21 cellular contexts compared by ENCODE assay signal in the genomic region with DNA sequence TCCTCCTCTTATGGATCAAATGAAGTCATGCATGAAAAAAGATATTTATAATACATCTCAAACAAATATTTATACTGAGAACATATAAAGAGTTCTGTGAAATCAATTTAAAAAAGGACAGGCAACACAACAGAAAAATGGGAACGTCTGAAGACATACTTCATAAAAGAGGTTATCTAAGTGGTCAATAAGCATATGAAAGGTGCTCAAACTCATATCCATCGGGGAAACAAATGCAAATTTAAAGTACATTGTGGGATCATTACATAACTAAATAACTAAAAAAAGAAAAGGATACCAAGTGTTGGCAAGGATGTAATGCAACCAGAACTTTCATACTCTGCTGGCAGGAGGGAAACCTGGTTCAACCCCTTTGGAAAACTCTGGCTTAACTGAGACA. TPM values are rescaled to one million over a fixed set of nuclear protein-coding genes. Genes with fewer than 3 reads are reported as not detected.
DNase-seq lines count a peak whose midpoint lies in the region; ATAC-seq, FAIRE-seq and TF ChIP-seq lines count a peak whose summit lies in the region.
"Had no signal": no experiment of that assay in that cellular context is flagged by ENCODE, and none has a peak within 500 bp of the region (broad histone marks: within the 10 kb centered on the region; RNA-seq: fewer than 3 reads in every experiment).

No MANE protein-coding gene starts in this region.

- peak overlapping the region; percentile 74 for H3K4me2 ChIP-seq in keratinocyte (ENCODE audit: control insufficient read depth, extremely low read depth, insufficient read depth, low read depth, low read length)
- no peak overlapping the region for H3K4me2 ChIP-seq in PC-3 (ENCODE audit: low read length)

- intact Hi-C loops in PC-3 (cut with micrococcal nuclease), result no loop called here

- H3K4me3 Mint-ChIP-seq in central memory CD8-positive, alpha-beta T cell, result no peak overlapping the region
- H3K4me3 Mint-ChIP-seq: stimulated activated naive B cell treated with anti-CD40 and anti-IgM and Interleukin-4, amounts not matched to agents 10 μg/mL and 1 μg/mL and 100 μg/mL, for 72 hours had no signal

- no peak overlapping the region for H2AFZ ChIP-seq in keratinocyte (ENCODE audit: control insufficient read depth, low read length)
- H2AFZ ChIP-seq in PC-3 (ENCODE audit: low read length), result no peak overlapping the region
- H2AFZ ChIP-seq: parathyroid adenoma had no signal

- H3K4me1 ChIP-seq in HUES6 (ENCODE audit: control insufficient read depth, insufficient read depth, low read length) (peaks cover 71% of the 10 kb centered on the region), keratinocyte (ENCODE audit: control insufficient read depth, extremely low read depth, insufficient read depth, low read length) (peaks cover 23% of the 10 kb centered on the region), skeletal muscle tissue (ENCODE audit: control insufficient read depth in 3 of 3, insufficient read depth in 3 of 3, low read length in 3 of 3) (peaks cover 19 to 62% (median 25%) of the 10 kb centered on the region in 3 donors), PC-3 (ENCODE audit: insufficient read depth, low read length) (no peaks in the 10 kb centered on the region)
- H3K4me1 ChIP-seq: ascending aorta, parathyroid adenoma had no signal

- no peak for ATAC-seq in central memory CD8-positive, alpha-beta T cell (replicated peaks; ENCODE audit: extremely low read depth, poor library complexity, severe bottlenecking)
- no peak for ATAC-seq in GM21737 (IDR thresholded peaks at IDR 0.05; ENCODE audit: unreplicated experiment)
- no peak for ATAC-seq in PC-3
- ATAC-seq: stimulated activated naive B cell treated with anti-CD40 and anti-IgM and Interleukin-4, amounts not matched to agents 10 μg/mL and 1 μg/mL and 100 μg/mL, for 72 hours had no signal

- H3K9ac ChIP-seq in HUES6 (ENCODE audit: low read length) (peak overlapping the region; percentile 66), keratinocyte (ENCODE audit: control insufficient read depth, extremely low read depth, insufficient read depth, low read length) (no peak overlapping the region), skeletal muscle tissue (ENCODE audit: low read depth in 1 of 3, low read length in 3 of 3) (peak overlapping the region in 1 of 3 donors; percentile 26), PC-3 (ENCODE audit: low read length) (no peak overlapping the region)
- H3K9ac ChIP-seq: parathyroid adenoma had no signal

- no peak for TF ChIP-seq CTCF in keratinocyte (optimal IDR thresholded peaks at IDR 0.05 in 1 of 3, IDR thresholded peaks at IDR 0.05 in 1 of 3, conservative IDR thresholded peaks at IDR 0.05 in 1 of 3; ENCODE audit: extremely low read depth in 1 of 3, insufficient read depth in 2 of 3, low read length in 3 of 3)
- TF ChIP-seq CTCF in PC-3 (conservative IDR thresholded peaks at IDR 0.05; ENCODE audit: low read depth, low read length), result no peak

- H4K20me1 ChIP-seq in keratinocyte (ENCODE audit: control insufficient read depth, extremely low read depth, insufficient read depth, low read length) (peaks cover 2% of the 10 kb centered on the region), PC-3 (ENCODE audit: low read length) (no peaks in the 10 kb centered on the region)

- CTCF ChIA-PET in PC-3 (lab: Charles Lee), result no interaction called here

- H3K79me2 ChIP-seq in keratinocyte (ENCODE audit: control insufficient read depth, insufficient read depth, low read length), result peaks cover 22% of the 10 kb centered on the region
- H3K79me2 ChIP-seq in PC-3 (ENCODE audit: low read length), result no peaks in the 10 kb centered on the region
- H3K79me2 ChIP-seq: parathyroid adenoma had no signal

- H3K36me3 ChIP-seq in HUES6 (ENCODE audit: control insufficient read depth, insufficient read depth, low read length) (peaks cover 9% of the 10 kb centered on the region), keratinocyte (ENCODE audit: control insufficient read depth in 2 of 2, extremely low read depth in 1 of 2, insufficient read depth in 2 of 2, low read length in 2 of 2) (peaks cover 0 to 11% of the 10 kb centered on the region in 2 experiments), skeletal muscle tissue (ENCODE audit: control insufficient read depth in 3 of 3, insufficient read depth in 3 of 3, low read length in 3 of 3) (peaks cover 3 to 9% (median 9%) of the 10 kb centered on the region in 3 donors), PC-3 (ENCODE audit: low read depth, low read length) (no peaks in the 10 kb centered on the region)

- no peaks in the 10 kb centered on the region for H3K9me3 ChIP-seq in HUES6 (ENCODE audit: control insufficient read depth, insufficient read depth, low read depth, low read length)
- no peaks in the 10 kb centered on the region for H3K9me3 ChIP-seq in keratinocyte (ENCODE audit: control insufficient read depth, low read depth, low read length)
- H3K9me3 ChIP-seq in skeletal muscle tissue (ENCODE audit: control insufficient read depth in 3 of 3, low read length in 3 of 3), result no peaks in the 10 kb centered on the region
- H3K9me3 ChIP-seq in PC-3 (ENCODE audit: low read length), result no peaks in the 10 kb centered on the region
- H3K9me3 ChIP-seq: ascending aorta had no signal

- H3K27me3 ChIP-seq in HUES6 (ENCODE audit: control insufficient read depth, insufficient read depth, low read length), result no peaks in the 10 kb centered on the region
- H3K27me3 ChIP-seq in keratinocyte (ENCODE audit: control insufficient read depth, extremely low read depth, insufficient read depth, low read length), result no peaks in the 10 kb centered on the region
- H3K27me3 ChIP-seq in skeletal muscle tissue (ENCODE audit: control insufficient read depth in 3 of 3, insufficient read depth in 3 of 3, low read length in 3 of 3), result no peaks in the 10 kb centered on the region
- H3K27me3 ChIP-seq in PC-3 (ENCODE audit: low read length), result no peaks in the 10 kb centered on the region
- H3K27me3 ChIP-seq: ascending aorta had no signal

- POLR2A ChIA-PET in PC-3 (lab: Charles Lee; ENCODE audit: unreplicated experiment), result no interaction called here

- no peak for DNase-seq in central memory CD8-positive, alpha-beta T cell (ENCODE audit: low spot score in 2 of 2)
- no peak for DNase-seq in keratinocyte (ENCODE audit: low read depth, low spot score)
- DNase-seq in PC-3, result no peak
- no peak for DNase-seq in stimulated activated naive CD4-positive, alpha-beta T cell treated with Interleukin-2 at 50 U/mL for 16 hours (lab: John Stamatoyannopoulos, UW)
- DNase-seq: activated CD4-positive, alpha-beta T cell treated with anti-CD3 and anti-CD28 coated beads, Interleukin-2, amount 50 U/mL, for 4 hours; activated naive CD4-positive, alpha-beta T cell treated with Interleukin-2 at 50 U/mL for 16 hours; activated T-cell treated with anti-CD3 and anti-CD28 coated beads, Interleukin-2, amount 50 U/mL, for 1 hour; AML-193; Calu3; effector CD4-positive, alpha-beta T cell; HCEC 1CT; NCI-H1105 treated with DMSO at 0.1 percent for 48 hours; NCI-H524; stimulated activated naive B cell treated with anti-CD40 and anti-IgM and Interleukin-4, amounts not matched to agents 10 μg/mL and 1 μg/mL and 100 μg/mL, for 72 hours had no signal

- BruUV-seq in PC-3 (replicated peaks; lab: Mats Ljungman, UMichigan), result no TSS peak

- dilution Hi-C loops in keratinocyte (cut with MboI; ENCODE audit: extremely low pct_ligation_motif_present, low sequenced_read_pairs), result no loop called here

- H3K9me1 ChIP-seq in keratinocyte (ENCODE audit: control insufficient read depth, extremely low read depth, insufficient read depth, low read length), result no peaks in the 10 kb centered on the region

- H3F3A ChIP-seq in PC-3 (ENCODE audit: low read length, unreplicated experiment), result no peaks in the 10 kb centered on the region

- H3K36me3 Mint-ChIP-seq in central memory CD8-positive, alpha-beta T cell (ENCODE audit: insufficient read depth), result peaks cover 24% of the 10 kb centered on the region

- peaks cover 88% of the 10 kb centered on the region for H3K4me1 Mint-ChIP-seq in central memory CD8-positive, alpha-beta T cell

- H3K9me3 Mint-ChIP-seq in central memory CD8-positive, alpha-beta T cell, result no peaks in the 10 kb centered on the region
- H3K9me3 Mint-ChIP-seq: stimulated activated naive B cell treated with anti-CD40 and anti-IgM and Interleukin-4, amounts not matched to agents 10 μg/mL and 1 μg/mL and 100 μg/mL, for 72 hours had no signal

- H3K4me3 ChIP-seq in HUES6 (ENCODE audit: low read depth, low read length), result peak overlapping the region; percentile 12; the same call in 1 of the 2 replicates
- H3K4me3 ChIP-seq in keratinocyte (ENCODE audit: control insufficient read depth in 2 of 3, extremely low read depth in 1 of 3, insufficient read depth in 2 of 3, low read depth in 1 of 3, low read length in 3 of 3), result no peak overlapping the region
- peak overlapping the region in 1 of 3 donors; percentile 31 for H3K4me3 ChIP-seq in skeletal muscle tissue (ENCODE audit: low read length in 3 of 3)
- no peak overlapping the region for H3K4me3 ChIP-seq in PC-3 (ENCODE audit: low read length)
- H3K4me3 ChIP-seq: ascending aorta had no signal

- H3K27me3 Mint-ChIP-seq in central memory CD8-positive, alpha-beta T cell, result no peaks in the 10 kb centered on the region
- H3K27me3 Mint-ChIP-seq: stimulated activated naive B cell treated with anti-CD40 and anti-IgM and Interleukin-4, amounts not matched to agents 10 μg/mL and 1 μg/mL and 100 μg/mL, for 72 hours had no signal

- no peaks in the 10 kb centered on the region for H3K9me2 ChIP-seq in PC-3 (replicated peaks; ENCODE audit: low read length)

- peak overlapping the region; percentile 70 for H3K27ac ChIP-seq in HUES6 (ENCODE audit: low read depth, low read length)
- H3K27ac ChIP-seq in keratinocyte (ENCODE audit: control insufficient read depth, insufficient read depth, low read length), result peak overlapping the region; percentile 30
- H3K27ac ChIP-seq in skeletal muscle tissue (ENCODE audit: low read depth, low read length), result peak overlapping the region; percentile 85
- no peak overlapping the region for H3K27ac ChIP-seq in PC-3 (ENCODE audit: low read length)
- H3K27ac ChIP-seq: ascending aorta, parathyroid adenoma had no signal

- H3K27ac Mint-ChIP-seq in central memory CD8-positive, alpha-beta T cell (ENCODE audit: low read depth), result peak overlapping the region; percentile 69
- H3K27ac Mint-ChIP-seq: stimulated activated naive B cell treated with anti-CD40 and anti-IgM and Interleukin-4, amounts not matched to agents 10 μg/mL and 1 μg/mL and 100 μg/mL, for 72 hours had no signal

- no peak for FAIRE-seq in keratinocyte (lab: Jason Lieb, UNC)

RNA-seq across cellular contexts. Expression of a gene that starts 22.3 kb away (rescaled TPM):
- polyA plus RNA-seq in keratinocyte, result 22.4 to 40.0 TPM (median 22.7 TPM) in 3 replicates
- polyA plus RNA-seq in keratinocyte (2011; ENCODE audit: low read depth), result 8.1 TPM
- polyA plus RNA-seq in keratinocyte (2011; cell fraction: cytosol; rRNA removed), result 31.0 and 37.2 TPM in 2 replicates
- 27.4 and 35.4 TPM in 2 replicates for polyA plus RNA-seq in keratinocyte (2011; cell fraction: nucleus; rRNA removed)
- polyA plus RNA-seq in keratinocyte (2012; ENCODE audit: low replicate concordance), result 16.3 and 25.1 TPM in 2 replicates
- 26.3 to 64.8 TPM (median 44.6 TPM) in 3 replicates for polyA minus RNA-seq in keratinocyte
- 61.8 TPM for polyA minus RNA-seq in keratinocyte (2011; cell fraction: cytosol; rRNA and poly(A)+ RNA removed)
- 19.2 and 24.9 TPM in 2 replicates for polyA minus RNA-seq in keratinocyte (2011; cell fraction: nucleus; rRNA and poly(A)+ RNA removed)
- total RNA-seq in skeletal muscle tissue (6.8 TPM), PC-3 (2014; rRNA removed) (7.9 and 8.1 TPM in 2 replicates)

RNA-seq across cellular contexts. Expression of a gene that starts 50.2 kb away (rescaled TPM):
- polyA plus RNA-seq in keratinocyte, result not detected in 3 replicates
- not detected for polyA plus RNA-seq in keratinocyte (2011; ENCODE audit: low read depth)
- not detected in 2 replicates for polyA plus RNA-seq in keratinocyte (2011; cell fraction: cytosol; rRNA removed)
- polyA plus RNA-seq in keratinocyte (2011; cell fraction: nucleus; rRNA removed), result not detected in 2 replicates
- not detected in 2 replicates for polyA plus RNA-seq in keratinocyte (2012; ENCODE audit: low replicate concordance)
- not detected in 3 replicates for polyA minus RNA-seq in keratinocyte
- not detected for polyA minus RNA-seq in keratinocyte (2011; cell fraction: cytosol; rRNA and poly(A)+ RNA removed)
- polyA minus RNA-seq in keratinocyte (2011; cell fraction: nucleus; rRNA and poly(A)+ RNA removed), result not detected in 2 replicates
- total RNA-seq in skeletal muscle tissue (1.0 TPM), PC-3 (2014; rRNA removed) (not detected in 2 replicates)
- total RNA-seq: Calu3, myocyte had no signal

RNA-seq across cellular contexts. Expression of a gene that starts 54.2 kb away (rescaled TPM):
- not detected in 3 replicates for polyA plus RNA-seq in keratinocyte
- not detected for polyA plus RNA-seq in keratinocyte (2011; ENCODE audit: low read depth)
- not detected in 2 replicates for polyA plus RNA-seq in keratinocyte (2011; cell fraction: cytosol; rRNA removed)
- not detected in 2 replicates for polyA plus RNA-seq in keratinocyte (2011; cell fraction: nucleus; rRNA removed)
- polyA plus RNA-seq in keratinocyte (2012; ENCODE audit: low replicate concordance), result not detected in 2 replicates
- polyA minus RNA-seq in keratinocyte, result not detected in 3 replicates
- polyA minus RNA-seq in keratinocyte (2011; cell fraction: cytosol; rRNA and poly(A)+ RNA removed), result not detected
- polyA minus RNA-seq in keratinocyte (2011; cell fraction: nucleus; rRNA and poly(A)+ RNA removed), result not detected in 2 replicates
- total RNA-seq in skeletal muscle tissue (not detected), PC-3 (2014; rRNA removed) (not detected in 2 replicates)
- total RNA-seq: ascending aorta, Calu3, lower leg skin, myocyte had no signal

RNA-seq across cellular contexts. Expression of a gene that starts 55.3 kb away (rescaled TPM):
- polyA plus RNA-seq in keratinocyte, result 25.7 to 30.3 TPM (median 28.6 TPM) in 3 replicates
- 26.2 TPM for polyA plus RNA-seq in keratinocyte (2011; ENCODE audit: low read depth)
- 18.3 and 19.1 TPM in 2 replicates for polyA plus RNA-seq in keratinocyte (2011; cell fraction: cytosol; rRNA removed)
- 40.4 and 47.8 TPM in 2 replicates for polyA plus RNA-seq in keratinocyte (2011; cell fraction: nucleus; rRNA removed)
- polyA plus RNA-seq in keratinocyte (2012; ENCODE audit: low replicate concordance), result 18.9 and 25.1 TPM in 2 replicates
- 33.6 to 59.6 TPM (median 36.2 TPM) in 3 replicates for polyA minus RNA-seq in keratinocyte
- polyA minus RNA-seq in keratinocyte (2011; cell fraction: cytosol; rRNA and poly(A)+ RNA removed), result 39.5 TPM
- polyA minus RNA-seq in keratinocyte (2011; cell fraction: nucleus; rRNA and poly(A)+ RNA removed), result 23.4 and 26.6 TPM in 2 replicates
- total RNA-seq in skeletal muscle tissue (30.3 TPM), PC-3 (2014; rRNA removed) (22.4 and 33.5 TPM in 2 replicates)
